Comparison of ENCODE assay signal across 30 cellular contexts in genomic region chr21:22880573-22880972, GRCh38.
"Had no signal": no experiment of that assay in that cellular context is flagged by ENCODE, and none has a peak within 500 bp of the region (broad histone marks: within the 10 kb centered on the region; RNA-seq: fewer than 3 reads in every experiment).

No MANE protein-coding gene starts in this region.

- H3K4me1 Mint-ChIP-seq: activated naive CD8-positive, alpha-beta T cell treated with anti-CD3 and anti-CD28 coated beads, Interleukin-2, amount 10 ng/mL, durations not matched to agents 7 days and 5 days; immature natural killer cell; nephron; T-helper 17 cell had no signal

- H3K27me3 ChIP-seq: ascending aorta, brain microvascular endothelial cell, esophagus muscularis mucosa, foreskin keratinocyte, heart left ventricle, left lung, ovary, right lobe of liver, stomach, thyroid gland, upper lobe of left lung had no signal

- ATAC-seq: activated CD4-positive, CD25-positive, alpha-beta regulatory T cell treated with anti-CD3 and anti-CD28 coated beads, Interleukin-2, amount 50 U/mL, for 24 hours; foreskin keratinocyte; heart left ventricle; left lung; lower lobe of right lung; right lobe of liver; T-helper 17 cell had no signal

- H3K27ac Mint-ChIP-seq: activated naive CD4-positive, alpha-beta T cell treated with anti-CD3 and anti-CD28 coated beads for 36 hours; activated naive CD8-positive, alpha-beta T cell treated with anti-CD3 and anti-CD28 coated beads, Interleukin-2, amount 10 ng/mL, durations not matched to agents 7 days and 5 days; dendritic cell treated with granulocyte-macrophage colony-stimulating factor and Interleukin-4, amounts not matched to agents 40 ng/mL and 50 ng/mL, for 4 days; immature natural killer cell; nephron; progenitor cell of endocrine pancreas; T-helper 17 cell had no signal

- H3K4me3 Mint-ChIP-seq: activated naive CD4-positive, alpha-beta T cell treated with anti-CD3 and anti-CD28 coated beads for 36 hours; activated naive CD8-positive, alpha-beta T cell treated with anti-CD3 and anti-CD28 coated beads, Interleukin-2, amount 10 ng/mL, durations not matched to agents 7 days and 5 days; dendritic cell treated with granulocyte-macrophage colony-stimulating factor and Interleukin-4, amounts not matched to agents 40 ng/mL and 50 ng/mL, for 4 days; immature natural killer cell; nephron; T-helper 17 cell had no signal

- H3K4me1 ChIP-seq: ascending aorta, esophagus muscularis mucosa, heart left ventricle, left lung, lower lobe of right lung, right lobe of liver, stomach, thyroid gland, upper lobe of left lung had no signal

- DNase-seq: activated CD4-positive, alpha-beta T cell treated with anti-CD3 and anti-CD28 coated beads for 48 hours; activated CD4-positive, alpha-beta T cell treated with anti-CD3 and anti-CD28 coated beads, Interleukin-2, amount 50 U/mL, for 48 hours; activated CD8-positive, alpha-beta memory T cell treated with anti-CD3 and anti-CD28 coated beads for 24 hours; activated effector memory CD4-positive, alpha-beta T cell treated with anti-CD3 and anti-CD28 coated beads, Interleukin-2, amount 50 U/mL, for 16 hours; activated naive CD4-positive, alpha-beta T cell treated with anti-CD3 and anti-CD28 coated beads for 36 hours; activated naive CD8-positive, alpha-beta T cell treated with anti-CD3 and anti-CD28 coated beads, Interleukin-2, amount 10 ng/mL, durations not matched to agents 7 days and 5 days; brain microvascular endothelial cell; foreskin keratinocyte; heart left ventricle; hypothalamus; immature natural killer cell; left lung; lower lobe of right lung; mesenchymal stem cell; ovary; right lobe of liver; stimulated activated CD4-positive, alpha-beta T cell treated with anti-CD3 and anti-CD28 coated beads, Interleukin-12 subunit alpha, Interleukin-12 subunit beta, amount 100 ng/mL, for 4 hours; stimulated activated CD4-positive, alpha-beta T cell treated with anti-CD3 and anti-CD28 coated beads, Interleukin-4, amount 100 ng/mL, for 1 hour; stomach; T-helper 17 cell; T1000; thyroid gland; upper lobe of left lung; WERI-Rb-1 had no signal

- H3K36me3 ChIP-seq: ascending aorta, brain microvascular endothelial cell, esophagus muscularis mucosa, heart left ventricle, left lung, lower lobe of right lung, ovary, right lobe of liver, stomach, thyroid gland, upper lobe of left lung, WERI-Rb-1 had no signal

- H3K9me3 Mint-ChIP-seq: activated naive CD4-positive, alpha-beta T cell treated with anti-CD3 and anti-CD28 coated beads for 36 hours; dendritic cell treated with granulocyte-macrophage colony-stimulating factor and Interleukin-4, amounts not matched to agents 40 ng/mL and 50 ng/mL, for 4 days; nephron had no signal

- H3K4me3 ChIP-seq: ascending aorta, esophagus muscularis mucosa, heart left ventricle, left lung, lower lobe of right lung, ovary, right lobe of liver, stomach, thyroid gland, upper lobe of left lung had no signal

- H3K27me3 Mint-ChIP-seq: activated naive CD8-positive, alpha-beta T cell treated with anti-CD3 and anti-CD28 coated beads, Interleukin-2, amount 10 ng/mL, durations not matched to agents 7 days and 5 days; dendritic cell treated with granulocyte-macrophage colony-stimulating factor and Interleukin-4, amounts not matched to agents 40 ng/mL and 50 ng/mL, for 4 days; progenitor cell of endocrine pancreas; T-helper 17 cell had no signal

- H3K36me3 Mint-ChIP-seq: activated naive CD8-positive, alpha-beta T cell treated with anti-CD3 and anti-CD28 coated beads, Interleukin-2, amount 10 ng/mL, durations not matched to agents 7 days and 5 days had no signal

- H3K27ac ChIP-seq: ascending aorta, brain microvascular endothelial cell, esophagus muscularis mucosa, foreskin keratinocyte, heart left ventricle, left lung, lower lobe of right lung, ovary, right lobe of liver, stomach, thyroid gland, upper lobe of left lung, WERI-Rb-1 had no signal
